16 cellular contexts compared by ENCODE assay signal in the genomic region with DNA sequence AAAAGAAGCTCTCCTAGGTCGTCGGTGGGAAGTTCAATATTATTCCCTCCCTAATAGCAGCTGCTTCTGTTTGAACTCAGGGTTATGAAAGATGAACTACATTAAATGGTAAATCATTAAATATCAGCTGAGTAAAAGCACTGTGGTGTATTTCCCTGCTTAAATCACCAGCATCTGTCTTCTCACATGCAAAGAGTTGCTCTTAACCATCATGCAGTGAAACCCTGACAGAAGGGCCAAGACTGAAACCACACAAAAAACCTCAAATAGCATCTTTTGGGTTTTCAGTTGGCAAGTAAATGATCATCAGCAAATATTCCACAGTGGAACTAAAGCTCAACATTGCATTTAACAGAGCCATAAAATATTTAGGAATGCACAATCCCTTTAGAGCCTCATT.
DNase-seq lines count a peak whose midpoint lies in the region; ATAC-seq and TF ChIP-seq lines count a peak whose summit lies in the region.
"Had no signal": no experiment of that assay in that cellular context is flagged by ENCODE, and none has a peak within 500 bp of the region (broad histone marks: within the 10 kb centered on the region; RNA-seq: fewer than 3 reads in every experiment).

No MANE protein-coding gene starts in this region.

- in situ Hi-C loops in astrocyte of the cerebellum (cut with HindIII; ENCODE audit: low sequenced_read_pairs) = no loop called here

- no peaks in the 10 kb centered on the region for H3K36me3 Mint-ChIP-seq in natural killer cell
- H3K36me3 Mint-ChIP-seq: naive B cell had no signal

- TF ChIP-seq CTCF in astrocyte of the cerebellum (IDR thresholded peaks at IDR 0.05; ENCODE audit: low read depth, low read length, missing control alignments) (no peak), natural killer cell (IDR thresholded peaks at IDR 0.05) (no peak)

- DNase-seq in astrocyte of the cerebellum (ENCODE audit: low read depth) = peak; percentile 39
- no peak for DNase-seq in NCI-H1417 treated with DMSO at 0.1 percent for 48 hours (lab: John Stamatoyannopoulos, UW)
- no peak for DNase-seq in germinal center (ENCODE audit: low spot score)
- DNase-seq in natural killer cell = no peak
- no peak for DNase-seq in kidney glomerular epithelial cell (lab: John Stamatoyannopoulos, UW)
- DNase-seq: activated CD4-positive, alpha-beta T cell treated with anti-CD3 and anti-CD28 coated beads, Interleukin-2, amount 10 ng/mL, durations not matched to agents 24 days and 14 days; activated gamma-delta T cell treated with Interleukin-2 at 50 U/mL for 16 hours; glutamatergic neuron; naive B cell; NCI-H345; right cardiac atrium; substantia nigra; T-helper 17 cell had no signal

- peaks cover 5% of the 10 kb centered on the region in 2 donors for H3K9me3 Mint-ChIP-seq in natural killer cell
- H3K9me3 Mint-ChIP-seq: activated CD4-positive, alpha-beta T cell treated with anti-CD3 and anti-CD28 coated beads, Interleukin-2, amount 10 ng/mL, durations not matched to agents 24 days and 14 days had no signal

- ATAC-seq in GM18909 (IDR thresholded peaks at IDR 0.05; ENCODE audit: poor library complexity, unreplicated experiment) (peak; percentile 93), GM21576 (IDR thresholded peaks at IDR 0.05; ENCODE audit: unreplicated experiment) (peak; percentile 75), HG03097 (IDR thresholded peaks at IDR 0.05; ENCODE audit: low FRiP score, unreplicated experiment) (peak; percentile 99), natural killer cell (no peak)
- ATAC-seq: right cardiac atrium, T-helper 17 cell had no signal

- no peak overlapping the region for H3K4me3 ChIP-seq in astrocyte of the cerebellum (ENCODE audit: low read depth, low read length)

- no peak overlapping the region for H3K4me3 Mint-ChIP-seq in natural killer cell
- H3K4me3 Mint-ChIP-seq: activated CD4-positive, alpha-beta T cell treated with anti-CD3 and anti-CD28 coated beads, Interleukin-2, amount 10 ng/mL, durations not matched to agents 24 days and 14 days; naive B cell; T-helper 17 cell had no signal

- H3K4me1 Mint-ChIP-seq in natural killer cell = no peaks in the 10 kb centered on the region
- H3K4me1 Mint-ChIP-seq: activated CD4-positive, alpha-beta T cell treated with anti-CD3 and anti-CD28 coated beads, Interleukin-2, amount 10 ng/mL, durations not matched to agents 24 days and 14 days; naive B cell; T-helper 17 cell had no signal

- no peaks in the 10 kb centered on the region for H3K27me3 Mint-ChIP-seq in natural killer cell (ENCODE audit: low read depth in 2 of 2)
- H3K27me3 Mint-ChIP-seq: activated CD4-positive, alpha-beta T cell treated with anti-CD3 and anti-CD28 coated beads, Interleukin-2, amount 10 ng/mL, durations not matched to agents 24 days and 14 days; naive B cell; T-helper 17 cell had no signal

- no peak overlapping the region for H3K27ac Mint-ChIP-seq in natural killer cell
- H3K27ac Mint-ChIP-seq: activated CD4-positive, alpha-beta T cell treated with anti-CD3 and anti-CD28 coated beads, Interleukin-2, amount 10 ng/mL, durations not matched to agents 24 days and 14 days; naive B cell; T-helper 17 cell had no signal

- intact Hi-C loops in natural killer cell (cut with micrococcal nuclease) = no loop called here

Comparison
In these comparisons a context has a peak if more than half of its experiments do, and no peak if none do; other contexts are left out.
1. ATAC-seq: peak in GM18909 (single experiment), GM21576 (single experiment) and HG03097 (single experiment); none in natural killer cell (0 of 3).